34 cellular contexts compared by ENCODE assay signal in the genomic region with DNA sequence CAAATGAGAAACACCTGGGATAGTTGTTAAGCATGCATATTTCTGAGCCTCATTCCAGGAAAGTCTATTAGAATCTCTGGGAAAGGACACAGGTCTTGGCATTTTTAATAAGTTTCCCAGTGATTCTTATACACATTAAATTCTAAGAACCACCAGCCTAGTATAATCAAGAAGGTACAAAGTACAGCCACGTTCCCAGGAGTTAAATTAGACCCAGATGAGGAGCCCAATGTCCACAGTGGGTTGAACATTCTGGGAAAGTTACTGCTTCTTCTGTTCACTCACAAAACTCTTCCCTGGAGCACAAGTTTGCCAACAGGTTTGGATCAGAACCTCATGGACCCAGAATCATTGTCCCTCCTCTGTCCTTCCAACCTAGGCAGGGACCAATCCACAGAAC.
"Had no signal": no experiment of that assay in that cellular context is flagged by ENCODE, and none has a peak within 500 bp of the region (broad histone marks: within the 10 kb centered on the region; RNA-seq: fewer than 3 reads in every experiment).

No MANE protein-coding gene starts in this region.

- H3K4me3 ChIP-seq: MG63 had no signal

- H3K36me3 ChIP-seq: MG63 had no signal

- H3K27me3 ChIP-seq: MG63 had no signal

- DNase-seq: Karpas-422, Kasumi-1, MG63, MM.1S, MV-4-11, NCI-H1048, NCI-H1092, NCI-H1092 treated with DMSO at 0.1 percent for 48 hours, NCI-H1105, NCI-H1105 treated with DMSO at 0.1 percent for 48 hours, NCI-H1417, NCI-H1417 treated with DMSO at 0.1 percent for 48 hours, NCI-H1436, NCI-H1436 treated with DMSO at 0.1 percent for 48 hours, NCI-H146, NCI-H1694, NCI-H1694 treated with DMSO at 0.1 percent for 48 hours, NCI-H187, NCI-H187 treated with DMSO at 0.1 percent for 48 hours, NCI-H1930, NCI-H2029, NCI-H2029 treated with DMSO at 0.1 percent for 48 hours, NCI-H2081, NCI-H2081 treated with DMSO at 0.1 percent for 48 hours, NCI-H2107, NCI-H2171, NCI-H2171 treated with DMSO at 0.1 percent for 48 hours, NCI-H2227 treated with DMSO at 0.1 percent for 48 hours, NCI-H226, NCI-H345, NCI-H446, NCI-H446 treated with DMSO at 0.1 percent for 48 hours, NCI-H510A, NCI-H510A treated with DMSO at 0.1 percent for 48 hours had no signal

- H3K9me3 ChIP-seq: MG63 had no signal
